ENCODE assay signal across 11 cellular contexts in the genomic region with DNA sequence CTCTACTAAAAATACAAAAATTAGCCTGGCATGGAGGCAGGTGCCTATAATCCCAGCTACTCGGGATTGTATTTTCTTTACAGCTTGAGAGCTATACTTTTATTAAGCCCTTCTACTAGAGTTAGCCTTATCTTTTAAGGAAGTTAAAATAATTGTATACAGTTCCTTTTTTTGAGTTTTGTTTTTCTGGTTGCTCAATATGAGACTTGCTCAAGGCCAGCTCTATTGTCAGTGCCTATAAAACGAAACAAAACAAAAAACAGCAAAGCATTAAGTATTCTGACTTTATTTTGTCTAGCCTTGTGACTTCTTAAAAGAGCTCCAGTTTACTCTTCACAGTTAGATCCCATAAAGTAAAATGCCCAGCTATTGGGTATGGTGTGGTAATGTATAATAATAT. TPM values are rescaled to one million over a fixed set of nuclear protein-coding genes. Genes with fewer than 3 reads are reported as not detected.
DNase-seq lines count a peak whose midpoint lies in the region; ATAC-seq and TF ChIP-seq lines count a peak whose summit lies in the region.
"Had no signal": no experiment of that assay in that cellular context is flagged by ENCODE, and none has a peak within 500 bp of the region (broad histone marks: within the 10 kb centered on the region; RNA-seq: fewer than 3 reads in every experiment).

No MANE protein-coding gene starts in this region.

- no TSS peak for BruUV-seq in IMR-90 (replicated peaks; lab: Mats Ljungman, UMichigan)

- H2AK5ac ChIP-seq in IMR-90 (ENCODE audit: low read depth, low read length) = no peak overlapping the region

- H3K36me3 ChIP-seq in IMR-90 (ENCODE audit: control insufficient read depth, insufficient read depth, low read length) (no peaks in the 10 kb centered on the region), esophagus squamous epithelium (peaks cover 0 to 8% (median 0%) of the 10 kb centered on the region in 3 donors)

- no peak overlapping the region for H4K5ac ChIP-seq in IMR-90 (ENCODE audit: low read depth, low read length)

- no peak for TF ChIP-seq RAD21 in IMR-90 (IDR thresholded peaks at IDR 0.05; ENCODE audit: low read length)

- DNase-seq in GM12865 (ENCODE audit: low read depth) = peak; percentile 47
- DNase-seq in IMR-90 = no peak
- DNase-seq in left ventricle myocardium superior = no peak
- no peak for DNase-seq in NK-92 treated with Interleukin-12 subunit alpha and Interleukin-12 subunit beta, amount 100 ng/mL, for 24 hours (lab: John Stamatoyannopoulos, UW)
- DNase-seq in activated CD4-positive, alpha-beta T cell treated with anti-CD3 and anti-CD28 coated beads, Interleukin-2, amount 10 ng/mL, durations not matched to agents 7 days and 5 days = no peak
- no peak for DNase-seq in esophagus squamous epithelium (lab: John Stamatoyannopoulos, UW)
- DNase-seq in amniotic stem cell (lab: John Stamatoyannopoulos, UW) = no peak
- DNase-seq: activated CD4-positive, alpha-beta T cell treated with anti-CD3 and anti-CD28 coated beads, Interleukin-2, amount 50 U/mL, for 1 hour; Caco-2 had no signal

- peaks cover 2% of the 10 kb centered on the region for H3K4me1 Mint-ChIP-seq in activated CD4-positive, alpha-beta T cell treated with anti-CD3 and anti-CD28 coated beads, Interleukin-2, amount 10 ng/mL, durations not matched to agents 7 days and 5 days

- H3K18ac ChIP-seq in IMR-90 (ENCODE audit: low read depth, low read length) = no peak overlapping the region

- no peak overlapping the region for H4K8ac ChIP-seq in IMR-90 (ENCODE audit: low read depth in 2 of 2, low read length in 2 of 2)

- H3K36me3 Mint-ChIP-seq in activated CD4-positive, alpha-beta T cell treated with anti-CD3 and anti-CD28 coated beads, Interleukin-2, amount 10 ng/mL, durations not matched to agents 7 days and 5 days (ENCODE audit: low read depth) = peaks cover 8% of the 10 kb centered on the region

- H2BK15ac ChIP-seq in IMR-90 (ENCODE audit: low read depth, low read length) = no peak overlapping the region

- H2BK120ac ChIP-seq in IMR-90 (ENCODE audit: low read depth, low read length) = no peak overlapping the region

- CTCF ChIA-PET in IMR-90 (lab: Yijun Ruan, JAX) = no interaction called here
- CTCF ChIA-PET in activated CD4-positive, alpha-beta T cell treated with anti-CD3 and anti-CD28 coated beads, Interleukin-2, amount 10 ng/mL, durations not matched to agents 7 days and 5 days (lab: Charles Lee) = interaction anchor here (1.9 kb wide), 1 partner anchor 11 kb away, joined by 8 read pairs; no protein-coding TSS in a partner anchor

- WGBS in IMR-90 (ENCODE audit: extremely low coverage in 2 of 2, insufficient read length in 1 of 2), 2 experiments = no CpG with 5 or more reads among the region's 2 CpGs
- WGBS in esophagus squamous epithelium, 2 donors = 41 to 52% methylated on average over 2 of the region's 2 CpGs

- ATAC-seq in GM21717 (IDR thresholded peaks at IDR 0.05; ENCODE audit: unreplicated experiment) (peak; percentile 85), IMR-90 (ENCODE audit: low read depth) (no peak), left ventricle myocardium superior (peak; percentile 51)

- TF ChIP-seq POLR2A in IMR-90 (IDR thresholded peaks at IDR 0.05; ENCODE audit: low read depth, low read length) (no peak), esophagus squamous epithelium (IDR thresholded peaks at IDR 0.05) (no peak)

- no peak overlapping the region for H2AFZ ChIP-seq in IMR-90 (replicated peaks; ENCODE audit: low read length, poor library complexity)

- H3K27me3 ChIP-seq in IMR-90 (ENCODE audit: control insufficient read depth, insufficient read depth, low read length) (no peaks in the 10 kb centered on the region), esophagus squamous epithelium (no peaks in the 10 kb centered on the region)

- H3K27me3 Mint-ChIP-seq in activated CD4-positive, alpha-beta T cell treated with anti-CD3 and anti-CD28 coated beads, Interleukin-2, amount 10 ng/mL, durations not matched to agents 7 days and 5 days = no peaks in the 10 kb centered on the region

- dilution Hi-C loops in IMR-90 (cut with HindIII; ENCODE audit: low sequenced_read_pairs, unreplicated experiment) = no loop called here

- H4K20me1 ChIP-seq in IMR-90 (ENCODE audit: insufficient read depth, low read length) = peaks cover 7% of the 10 kb centered on the region; the same call in 1 of the 2 replicates

- intact Hi-C loops in IMR-90 (cut with micrococcal nuclease) = no loop called here
- intact Hi-C loops in left ventricle myocardium superior (cut with micrococcal nuclease) = no loop called here
- intact Hi-C loops in esophagus squamous epithelium (cut with DNase I) = no loop called here

- H3K4me3 Mint-ChIP-seq in activated CD4-positive, alpha-beta T cell treated with anti-CD3 and anti-CD28 coated beads, Interleukin-2, amount 10 ng/mL, durations not matched to agents 7 days and 5 days = no peak overlapping the region

- H3K27ac Mint-ChIP-seq in activated CD4-positive, alpha-beta T cell treated with anti-CD3 and anti-CD28 coated beads, Interleukin-2, amount 10 ng/mL, durations not matched to agents 7 days and 5 days = no peak overlapping the region

- H3K4me3 ChIP-seq in GM12865 (ENCODE audit: low read depth, low read length) = peak overlapping the region; percentile 20
- H3K4me3 ChIP-seq in IMR-90 (ENCODE audit: insufficient read depth, low read depth, low read length) = no peak overlapping the region
- H3K4me3 ChIP-seq in esophagus squamous epithelium = no peak overlapping the region

- H2BK5ac ChIP-seq in IMR-90 (ENCODE audit: low read depth, low read length, poor library complexity, severe bottlenecking) = no peak overlapping the region

- 0 out of 2 replicates have a peak, but pooled peaks cover 2% of the 10 kb centered on the region for H3K9me1 ChIP-seq in IMR-90 (ENCODE audit: insufficient read depth, low read length)

- H3K23ac ChIP-seq in IMR-90 (ENCODE audit: low read depth, low read length) = no peak overlapping the region

- no peak overlapping the region for H2AK9ac ChIP-seq in IMR-90 (replicated peaks; ENCODE audit: low read depth, low read length, poor library complexity)

- H3K9me3 ChIP-seq in IMR-90 (ENCODE audit: control insufficient read depth, insufficient read depth, low read length) = no peaks in the 10 kb centered on the region
- no peaks in the 10 kb centered on the region for H3K9me3 ChIP-seq in esophagus squamous epithelium
- H3K9me3 ChIP-seq: Caco-2 had no signal

- no peak overlapping the region for H3K56ac ChIP-seq in IMR-90 (ENCODE audit: extremely low read depth, insufficient read depth, low read length)

- H2BK20ac ChIP-seq in IMR-90 (ENCODE audit: low read depth, low read length) = no peak overlapping the region

- no peak overlapping the region for H3K9ac ChIP-seq in IMR-90 (ENCODE audit: low read depth, low read length)

- H3K14ac ChIP-seq in IMR-90 (replicated peaks; ENCODE audit: low read depth, low read length) = no peak overlapping the region

- POLR2A ChIA-PET in IMR-90 (lab: Charles Lee; ENCODE audit: unreplicated experiment) = no interaction called here
- POLR2A ChIA-PET in activated CD4-positive, alpha-beta T cell treated with anti-CD3 and anti-CD28 coated beads, Interleukin-2, amount 10 ng/mL, durations not matched to agents 7 days and 5 days (lab: Charles Lee) = no interaction called here

- H3K4ac ChIP-seq in IMR-90 (ENCODE audit: low read depth, low read length) = no peak overlapping the region

- in situ Hi-C loops in IMR-90 (cut with MboI; ENCODE audit: low sequenced_read_pairs) = no loop called here

- peaks cover 17 to 44% of the 10 kb centered on the region in 2 experiments for H3K79me1 ChIP-seq in IMR-90 (ENCODE audit: low read depth in 1 of 2, low read length in 2 of 2)

- H3K4me2 ChIP-seq in IMR-90 (ENCODE audit: low read depth, low read length) = no peak overlapping the region

- H3K4me1 ChIP-seq in IMR-90 (ENCODE audit: control insufficient read depth, insufficient read depth, low read length) = peaks cover 8% of the 10 kb centered on the region; the same call in 1 of the 2 replicates
- H3K4me1 ChIP-seq in esophagus squamous epithelium = peaks cover 0 to 41% (median 3%) of the 10 kb centered on the region in 3 donors
- H3K4me1 ChIP-seq: Caco-2 had no signal

- no peak overlapping the region for H4K91ac ChIP-seq in IMR-90 (ENCODE audit: insufficient read depth, low read depth, low read length)

- no peaks in the 10 kb centered on the region for H3K9me3 Mint-ChIP-seq in activated CD4-positive, alpha-beta T cell treated with anti-CD3 and anti-CD28 coated beads, Interleukin-2, amount 10 ng/mL, durations not matched to agents 7 days and 5 days

- TF ChIP-seq CTCF in GM12865 (IDR thresholded peaks at IDR 0.05; ENCODE audit: insufficient read depth, low read depth, low read length, missing control alignments) (no peak), IMR-90 (conservative IDR thresholded peaks at IDR 0.05; ENCODE audit: low read depth, low read length) (no peak), esophagus squamous epithelium (IDR thresholded peaks at IDR 0.05) (no peak)

- H3K27ac ChIP-seq in IMR-90 (ENCODE audit: insufficient read depth, low read length) (no peak overlapping the region), esophagus squamous epithelium (peak overlapping the region in 2 of 4 donors; percentile 31 to 36)
- H3K27ac ChIP-seq: epithelial cell of prostate had no signal

TF ChIP-seq in IMR-90, 13 proteins besides CTCF, POLR2A, EP300 and RAD21:
- TF ChIP-seq CEBPB (IDR thresholded peaks at IDR 0.05; ENCODE audit: low read depth, low read length) (0 out of 2 replicates have a peak, but pooled peaks have one; percentile 1), RCOR1 (IDR thresholded peaks at IDR 0.05; ENCODE audit: insufficient replicate concordance, low read length) (no peak), FOS (IDR thresholded peaks at IDR 0.05; ENCODE audit: low read depth, low read length) (no peak)
TF ChIP-seq in IMR-90: peak in this region for 1.

RNA-seq across cellular contexts. Expression of gene PKN2, which starts 17.2 kb away (rescaled TPM):
- total RNA-seq in IMR-90 (2012; rRNA removed) (22.2 and 40.8 TPM in 2 replicates), left ventricle myocardium superior (32.7 TPM), esophagus squamous epithelium (10 to 100 TPM; 26.1 to 54.0 (median 34.8) TPM)
- 9.9 and 12.7 TPM in 2 replicates for polyA plus RNA-seq in IMR-90 (2012; rRNA removed)
- 1.1 and 1.4 TPM in 2 replicates for polyA plus RNA-seq in IMR-90 (2012; cell fraction: cytosol; rRNA removed)
- polyA plus RNA-seq in IMR-90 (2012; cell fraction: nucleus; rRNA removed; ENCODE audit: low replicate concordance) = 2.8 and 30.9 TPM in 2 replicates
- 10 to 100 TPM; 26.6 to 30.7 TPM for total RNA-seq in activated CD4-positive, alpha-beta T cell treated with anti-CD3 and anti-CD28 coated beads, Interleukin-2, amount 10 ng/mL, durations not matched to agents 7 days and 5 days
